ENCODE assay signal across 22 cellular contexts in genomic region chr2:18106841-18107240, GRCh38.
DNase-seq lines count a peak whose midpoint lies in the region; ATAC-seq and TF ChIP-seq lines count a peak whose summit lies in the region.
"Had no signal": no experiment of that assay in that cellular context is flagged by ENCODE, and none has a peak within 500 bp of the region (broad histone marks: within the 10 kb centered on the region; RNA-seq: fewer than 3 reads in every experiment).

No MANE protein-coding gene starts in this region.

- H3K27me3 ChIP-seq in Caco-2 (replicated peaks; ENCODE audit: control insufficient read depth, insufficient read depth, low read length): no peaks in the 10 kb centered on the region

- CTCF ChIA-PET in Caco-2 (lab: Charles Lee): no interaction called here

- no peaks in the 10 kb centered on the region for H3K36me3 Mint-ChIP-seq in Caco-2 (ENCODE audit: insufficient read depth, unreplicated experiment)
- H3K36me3 Mint-ChIP-seq: CD14-positive monocyte had no signal

- H3K4me3 ChIP-seq in Caco-2 (ENCODE audit: low read depth, low read length): no peak overlapping the region
- H3K4me3 ChIP-seq: PC-9 had no signal

- peak; percentile 43 for ATAC-seq in GM18868 (IDR thresholded peaks at IDR 0.05; ENCODE audit: unreplicated experiment)
- ATAC-seq in GM21619 (IDR thresholded peaks at IDR 0.05; ENCODE audit: unreplicated experiment): peak; percentile 64
- peak; percentile 62 for ATAC-seq in HG03565 (IDR thresholded peaks at IDR 0.05; ENCODE audit: unreplicated experiment)
- no peak for ATAC-seq in HG03280 (IDR thresholded peaks at IDR 0.05; ENCODE audit: unreplicated experiment)
- ATAC-seq: HepG2 had no signal

- peaks cover 4% of the 10 kb centered on the region for H3K27me3 Mint-ChIP-seq in Caco-2 (ENCODE audit: insufficient read depth, unreplicated experiment)

- DNase-seq in ecto neural progenitor cell (ENCODE audit: low spot score) (no peak), Caco-2 (no peak), GOT3 (lab: John Stamatoyannopoulos, UW) (no peak)
- DNase-seq: ACHN, DMS 273 treated with DMSO at 0.1 percent for 48 hours, H7, HFFc6, KBM-7, MV-4-11, NCI-H1417, NCI-H187 treated with DMSO at 0.1 percent for 48 hours, NCI-H345, NCI-H524 treated with DMSO at 0.1 percent for 48 hours, PC-9, SIG-M5 had no signal

- H3K36me3 ChIP-seq in Caco-2 (ENCODE audit: control insufficient read depth, insufficient read depth, low read length): no peaks in the 10 kb centered on the region

- H3K4me1 Mint-ChIP-seq in Caco-2 (ENCODE audit: low read depth, unreplicated experiment): peaks cover 7% of the 10 kb centered on the region
- H3K4me1 Mint-ChIP-seq: CD14-positive monocyte had no signal

- no peak overlapping the region for H3K27ac Mint-ChIP-seq in Caco-2 (ENCODE audit: unreplicated experiment)
- H3K27ac Mint-ChIP-seq: CD14-positive monocyte; HFFc6; T-helper 1 cell treated with Interleukin-12 subunit alpha and Interleukin-12 subunit beta and Interleukin-4 antibody, amounts not matched to agents 30 μg/mL and 1 μg/mL, for 36 hours had no signal

- no peak for TF ChIP-seq CTCF in Caco-2 (IDR thresholded peaks at IDR 0.05; ENCODE audit: insufficient read depth in 1 of 2, low read depth in 1 of 2, low read length in 1 of 2, severe bottlenecking in 1 of 2, unreplicated experiment in 1 of 2)

- no peak overlapping the region for H3K4me3 Mint-ChIP-seq in Caco-2 (ENCODE audit: unreplicated experiment)
- H3K4me3 Mint-ChIP-seq: CD14-positive monocyte; HFFc6; T-helper 1 cell treated with Interleukin-12 subunit alpha and Interleukin-12 subunit beta and Interleukin-4 antibody, amounts not matched to agents 30 μg/mL and 1 μg/mL, for 36 hours had no signal

- intact Hi-C loops in Caco-2 (cut with micrococcal nuclease; ENCODE audit: unreplicated experiment): no loop called here

- H3K9me3 ChIP-seq in Caco-2: no peaks in the 10 kb centered on the region

- POLR2A ChIA-PET in Caco-2 (lab: Charles Lee): no interaction called here

- H3K4me1 ChIP-seq in Caco-2: no peaks in the 10 kb centered on the region; the same call in 1 of the 2 replicates

- BruUV-seq in Caco-2 (replicated peaks; lab: Mats Ljungman, UMichigan): no TSS peak

- no peaks in the 10 kb centered on the region for H3K9me3 Mint-ChIP-seq in Caco-2 (ENCODE audit: unreplicated experiment)
- H3K9me3 Mint-ChIP-seq: HFFc6; T-helper 1 cell treated with Interleukin-12 subunit alpha and Interleukin-12 subunit beta and Interleukin-4 antibody, amounts not matched to agents 30 μg/mL and 1 μg/mL, for 36 hours had no signal
